9 cellular contexts compared by ENCODE assay signal in genomic region chr6:20117474-20117873, GRCh38.
A peak's percentile ranks its signal among the peaks of the same experiment; 100 is the strongest.
DNase-seq lines count a peak whose midpoint lies in the region; ATAC-seq, FAIRE-seq and TF ChIP-seq lines count a peak whose summit lies in the region.
"Had no signal": no experiment of that assay in that cellular context is flagged by ENCODE, and none has a peak within 500 bp of the region (broad histone marks: within the 10 kb centered on the region; RNA-seq: fewer than 3 reads in every experiment).

No MANE protein-coding gene starts in this region.

- intact Hi-C loops in GM12878 (cut with micrococcal nuclease; ENCODE audit: unreplicated experiment), result no loop called here

- TF ChIP-seq POLR2A in GM12878 (IDR thresholded peaks at IDR 0.05; ENCODE audit: low read depth, low read length), result no peak

- no peaks in the 10 kb centered on the region for H3K79me2 ChIP-seq in GM12878 (ENCODE audit: control insufficient read depth, insufficient read depth, low read length)

- CTCF ChIA-PET in GM12878 (lab: Yijun Ruan, JAX), result interaction anchor here (0.9 to 3.4 kb wide), 2 partner anchors 9 to 123 kb away, joined by 3 to 21 read pairs; no protein-coding TSS in a partner anchor

- H3K9me3 ChIP-seq in GM12878 (replicated peaks; ENCODE audit: control insufficient read depth, insufficient read depth, low read length), result no peaks in the 10 kb centered on the region
- no peaks in the 10 kb centered on the region for H3K9me3 ChIP-seq in effector memory CD4-positive, alpha-beta T cell (ENCODE audit: control insufficient read depth, low read length)

- no peak overlapping the region for H3K4me2 ChIP-seq in GM12878 (ENCODE audit: control insufficient read depth, insufficient read depth)

- RAD21 ChIA-PET in GM12878 (lab: Charles Lee; ENCODE audit: unreplicated experiment), result no interaction called here

- SMC1A ChIA-PET in GM12878 (lab: Charles Lee; ENCODE audit: uncharacterized antibody, unreplicated experiment), result interaction anchor here (1.1 to 2.0 kb wide), 2 partner anchors 9 to 25 kb away, joined by 3 to 7 read pairs; no protein-coding TSS in a partner anchor

- 30% methylated on average over 3 of the region's 3 CpGs for WGBS in GM12878 (ENCODE audit: insufficient coverage, insufficient replicate concordance, low lambda C conversion rate, missing lambda C conversion rate)

- H3K4me3 ChIP-seq in GM12878, result no peak overlapping the region
- H3K4me3 ChIP-seq in effector memory CD4-positive, alpha-beta T cell (ENCODE audit: insufficient read depth, low read depth, low read length, poor library complexity, severe bottlenecking), result no peak overlapping the region

- no peak overlapping the region for H3K27ac ChIP-seq in GM12878 (ENCODE audit: control insufficient read depth, insufficient read depth)
- H3K27ac ChIP-seq in effector memory CD4-positive, alpha-beta T cell (ENCODE audit: insufficient read depth, low read length, poor library complexity, severe bottlenecking), result no peak overlapping the region

- no peak for TF ChIP-seq CTCF in GM12878 (IDR thresholded peaks at IDR 0.05 in 2 of 3, conservative IDR thresholded peaks at IDR 0.05 in 1 of 3; ENCODE audit: control insufficient read depth in 2 of 3, extremely low read depth in 1 of 3, insufficient read depth in 1 of 3, low read depth in 3 of 3, low read length in 3 of 3)

- no peaks in the 10 kb centered on the region for H3K27me3 ChIP-seq in GM12878 (replicated peaks in 1 of 2; ENCODE audit: control insufficient read depth in 2 of 2, insufficient read depth in 2 of 2, low read length in 1 of 2)
- H3K27me3 ChIP-seq in effector memory CD4-positive, alpha-beta T cell (replicated peaks; ENCODE audit: control insufficient read depth, insufficient read depth, low read length, poor library complexity, severe bottlenecking), result no peaks in the 10 kb centered on the region

- DNase-seq in SIG-M5 treated with dmso at 0.1 percent for 504 hours (lab: John Stamatoyannopoulos, UW; ENCODE audit: unreplicated experiment), result peak; percentile 7
- no peak for DNase-seq in SIG-M5 (lab: John Stamatoyannopoulos, UW)
- DNase-seq in GM12878 (ENCODE audit: low read depth, low spot score), result no peak
- peak; percentile 77 for DNase-seq in urothelium cell line (ENCODE audit: low spot score)
- DNase-seq in effector memory CD4-positive, alpha-beta T cell, result no peak
- DNase-seq in NAMALWA (ENCODE audit: low spot score), result no peak
- DNase-seq in DMS 273 treated with DMSO at 0.1 percent for 48 hours (lab: John Stamatoyannopoulos, UW), result no peak

- peaks cover 2 to 3% of the 10 kb centered on the region in 2 experiments for H3K36me3 ChIP-seq in GM12878 (ENCODE audit: control insufficient read depth in 2 of 2, insufficient read depth in 2 of 2, low read length in 1 of 2)
- H3K36me3 ChIP-seq in effector memory CD4-positive, alpha-beta T cell (ENCODE audit: control insufficient read depth, insufficient read depth, low read length), result peaks cover 9% of the 10 kb centered on the region

- H3K4me1 ChIP-seq in GM12878 (ENCODE audit: control insufficient read depth, insufficient read depth, low read length), result no peaks in the 10 kb centered on the region; the same call in 1 of the 2 replicates
- no peaks in the 10 kb centered on the region for H3K4me1 ChIP-seq in effector memory CD4-positive, alpha-beta T cell (ENCODE audit: control insufficient read depth, insufficient read depth, low read length, poor library complexity, severe bottlenecking)

- H4K20me1 ChIP-seq in GM12878 (ENCODE audit: control insufficient read depth, insufficient read depth), result no peaks in the 10 kb centered on the region

- no peak overlapping the region for H3K9ac ChIP-seq in GM12878 (ENCODE audit: control insufficient read depth, insufficient read depth, low read length)

- POLR2A ChIA-PET in GM12878 (lab: Charles Lee), result no interaction called here

- in situ Hi-C loops in GM12878 (cut with MboI), result no loop called here

- no TSS peak for BruUV-seq in GM12878 (replicated peaks; lab: Mats Ljungman, UMichigan)

- H2AFZ ChIP-seq in GM12878 (ENCODE audit: control insufficient read depth, low read depth, low read length), result no peak overlapping the region

- TF ChIP-seq EP300 in GM12878 (IDR thresholded peaks at IDR 0.05; ENCODE audit: borderline replicate concordance in 1 of 2, control insufficient read depth in 1 of 2, low read depth in 2 of 2, low read length in 2 of 2), result no peak

- FAIRE-seq in GM12878 (lab: Jason Lieb, UNC) (no peak), urothelium cell line (lab: Jason Lieb, UNC) (no peak)
- FAIRE-seq: A204.1 had no signal

- no peak for TF ChIP-seq RAD21 in GM12878 (IDR thresholded peaks at IDR 0.05; ENCODE audit: insufficient read depth, low read depth, low read length)

- ATAC-seq in HG03045 (IDR thresholded peaks at IDR 0.05; ENCODE audit: unreplicated experiment), result peak; percentile 89
- ATAC-seq in GM12878, result peak; percentile 74

TF ChIP-seq in GM12878, 131 proteins besides CTCF, POLR2A, EP300 and RAD21:
- TF ChIP-seq SUZ12 (IDR thresholded peaks at IDR 0.05; ENCODE audit: unreplicated experiment) (no peak), EGR1 (IDR thresholded peaks at IDR 0.05; ENCODE audit: borderline replicate concordance in 1 of 2, low read depth in 2 of 2, low read length in 2 of 2) (peak in 1 of 2 experiments; percentile 34; a peak in 1 of 3 replicates), FOS (IDR thresholded peaks at IDR 0.05; ENCODE audit: borderline replicate concordance, extremely low read depth, insufficient read length) (no peak), POLR2AphosphoS2 (IDR thresholded peaks at IDR 0.05; ENCODE audit: low read depth, low read length) (no peak), RUNX3 (IDR thresholded peaks at IDR 0.05; ENCODE audit: low read length) (peak; percentile 64), POU2F2 (IDR thresholded peaks at IDR 0.05; ENCODE audit: borderline replicate concordance, low read depth, low read length) (peak; percentile 23; the same call in 1 of the 3 replicates)

Comparison
In these comparisons a context has a peak if more than half of its experiments do, and no peak if none do; other contexts are left out.
1. DNase-seq: peak in SIG-M5 treated with dmso at 0.1 percent for 504 hours (single experiment) and urothelium cell line (single experiment); none in SIG-M5 (single experiment), GM12878 (single experiment), effector memory CD4-positive, alpha-beta T cell (0 of 3), NAMALWA (single experiment) and DMS 273 treated with DMSO at 0.1 percent for 48 hours (single experiment).